In the genomic region with DNA sequence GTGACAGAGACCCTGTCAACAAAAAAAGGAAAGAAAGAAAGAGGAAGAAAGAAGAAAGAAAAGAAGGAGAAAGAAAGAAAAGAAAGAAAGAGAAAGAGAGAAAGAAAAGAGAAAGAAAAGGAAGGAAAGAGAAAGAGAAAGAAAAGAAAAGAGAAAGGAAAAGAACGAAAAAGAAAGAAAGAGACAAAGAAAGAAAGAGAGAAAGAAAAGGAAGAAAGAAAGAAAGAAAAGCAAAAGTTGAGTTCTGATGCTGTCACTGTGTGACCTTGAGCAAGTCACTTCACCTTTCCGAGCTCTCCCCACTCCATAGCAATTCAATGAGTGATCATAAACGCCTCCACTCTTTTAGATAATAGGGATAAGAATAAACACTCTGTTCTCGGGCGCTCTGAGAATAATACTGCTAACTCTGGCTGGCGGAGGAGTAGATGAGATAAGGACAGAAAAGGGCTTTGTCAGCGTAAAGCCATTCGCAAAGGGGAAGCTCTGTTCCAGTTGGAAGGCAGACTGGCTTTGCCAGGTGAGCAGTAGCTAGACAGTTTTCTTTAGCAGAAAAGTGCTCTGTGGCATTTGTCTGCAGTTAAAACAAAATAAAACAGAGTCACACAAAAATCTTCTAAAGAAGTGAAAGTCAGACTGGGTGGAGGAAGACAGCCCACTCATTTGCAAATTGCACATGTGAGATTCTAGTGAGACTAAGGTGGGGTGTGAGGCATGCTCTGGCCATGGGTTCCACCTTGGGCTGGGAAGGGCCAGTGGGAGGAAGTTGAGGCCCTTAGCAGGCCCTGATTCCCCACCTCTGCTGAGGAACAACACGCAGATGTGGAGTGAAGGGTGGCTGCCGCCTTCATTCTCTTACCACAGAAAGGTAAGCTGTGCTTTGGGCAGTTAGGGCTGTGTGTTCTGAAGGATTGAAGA, we compare ENCODE assay signal across 8 cellular contexts. TPM values are rescaled to one million over a fixed set of nuclear protein-coding genes. Genes with fewer than 3 reads are reported as not detected.
A peak's percentile ranks its signal among the peaks of the same experiment; 100 is the strongest.
DNase-seq lines count a peak whose midpoint lies in the region; ATAC-seq and TF ChIP-seq lines count a peak whose summit lies in the region.

No MANE protein-coding gene starts in this region.

- DNase-seq in GM19238 (ENCODE audit: insufficient read length, low spot score) (peak; percentile 29), LoVo (ENCODE audit: low spot score) (peak; percentile 67), brain microvascular endothelial cell (peak; percentile 52), HuH-7.5 (ENCODE audit: low spot score) (no peak), osteocyte (ENCODE audit: extremely low spot score, unreplicated experiment) (no peak), DMS 273 treated with DMSO at 0.1 percent for 48 hours (lab: John Stamatoyannopoulos, UW) (no peak)
- peak in 3 of 9 donors; percentile 14 to 25 (median 18) for DNase-seq in naive thymus-derived CD4-positive, alpha-beta T cell

- peak overlapping the region; percentile 72 to 87 (median 79) for H3K4me3 Mint-ChIP-seq in naive thymus-derived CD4-positive, alpha-beta T cell
- H3K4me3 Mint-ChIP-seq in osteocyte (ENCODE audit: unreplicated experiment): no peak overlapping the region

- H3K4me3 ChIP-seq in brain microvascular endothelial cell (ENCODE audit: low read depth, low read length): no peak overlapping the region
- H3K4me3 ChIP-seq in naive thymus-derived CD4-positive, alpha-beta T cell (ENCODE audit: low read length): peak overlapping the region; percentile 3

- CTCF ChIA-PET in naive thymus-derived CD4-positive, alpha-beta T cell (lab: Charles Lee): interaction anchor here (1.7 kb wide), 1 partner anchor 9 kb away, joined by 4 read pairs; no protein-coding TSS in a partner anchor

- H3K4me1 Mint-ChIP-seq in naive thymus-derived CD4-positive, alpha-beta T cell: peaks cover 16 to 26% (median 19%) of the 10 kb centered on the region in 7 donors
- H3K4me1 Mint-ChIP-seq in osteocyte (ENCODE audit: unreplicated experiment): peaks cover 26% of the 10 kb centered on the region

- H3K9me3 Mint-ChIP-seq in naive thymus-derived CD4-positive, alpha-beta T cell: no peaks in the 10 kb centered on the region
- no peaks in the 10 kb centered on the region for H3K9me3 Mint-ChIP-seq in osteocyte (ENCODE audit: unreplicated experiment)

- in situ Hi-C loops in brain microvascular endothelial cell (cut with HindIII; ENCODE audit: low pct_ligation_motif_present, low sequenced_read_pairs): no loop called here

- H3K36me3 ChIP-seq in brain microvascular endothelial cell (replicated peaks): no peaks in the 10 kb centered on the region
- H3K36me3 ChIP-seq in naive thymus-derived CD4-positive, alpha-beta T cell (ENCODE audit: control insufficient read depth in 2 of 3, insufficient read depth in 3 of 3, low read length in 3 of 3): no peaks in the 10 kb centered on the region

- TF ChIP-seq CTCF in brain microvascular endothelial cell (IDR thresholded peaks at IDR 0.05; ENCODE audit: low read depth, low read length, missing control alignments): no peak
- no peak for TF ChIP-seq CTCF in osteocyte (IDR thresholded peaks at IDR 0.05)

- intact Hi-C loops in naive thymus-derived CD4-positive, alpha-beta T cell (cut with micrococcal nuclease): loop anchor here in 1 of 2 donors (1.0 kb wide), 1 partner anchor 209 kb away; no protein-coding TSS in a partner anchor

- no peaks in the 10 kb centered on the region for H3K9me3 ChIP-seq in naive thymus-derived CD4-positive, alpha-beta T cell (ENCODE audit: control insufficient read depth in 2 of 3, low read length in 3 of 3)

- POLR2A ChIA-PET in naive thymus-derived CD4-positive, alpha-beta T cell (lab: Charles Lee): no interaction called here

- no peak overlapping the region for H3K27ac ChIP-seq in brain microvascular endothelial cell
- H3K27ac ChIP-seq in naive thymus-derived CD4-positive, alpha-beta T cell (ENCODE audit: low read depth, low read length): no peak overlapping the region

- peak overlapping the region; percentile 36 to 85 (median 72) for H3K27ac Mint-ChIP-seq in naive thymus-derived CD4-positive, alpha-beta T cell
- no peak overlapping the region for H3K27ac Mint-ChIP-seq in osteocyte (ENCODE audit: unreplicated experiment)

- H3K36me3 Mint-ChIP-seq in naive thymus-derived CD4-positive, alpha-beta T cell: no peaks in the 10 kb centered on the region
- no peaks in the 10 kb centered on the region for H3K36me3 Mint-ChIP-seq in osteocyte (ENCODE audit: unreplicated experiment)

- ATAC-seq in naive thymus-derived CD4-positive, alpha-beta T cell: peak; percentile 59
- no peak for ATAC-seq in HG03521 (IDR thresholded peaks at IDR 0.05; ENCODE audit: unreplicated experiment)

- no peaks in the 10 kb centered on the region for H3K27me3 Mint-ChIP-seq in naive thymus-derived CD4-positive, alpha-beta T cell
- H3K27me3 Mint-ChIP-seq in osteocyte (ENCODE audit: unreplicated experiment): no peaks in the 10 kb centered on the region

- H3K27me3 ChIP-seq in brain microvascular endothelial cell (replicated peaks): no peaks in the 10 kb centered on the region
- H3K27me3 ChIP-seq in naive thymus-derived CD4-positive, alpha-beta T cell (ENCODE audit: control insufficient read depth in 2 of 2, insufficient read depth in 2 of 2, low read length in 2 of 2): no peaks in the 10 kb centered on the region

- H3K4me1 ChIP-seq in naive thymus-derived CD4-positive, alpha-beta T cell (ENCODE audit: control insufficient read depth in 2 of 2, insufficient read depth in 2 of 2, low read length in 2 of 2): peaks cover 9 to 10% of the 10 kb centered on the region in 2 donors

RNA-seq across cellular contexts. Expression of gene FLNB, which starts 9.6 kb away (rescaled TPM):
- 10 to 100 TPM; 39.3 to 66.7 (median 64.9) TPM for total RNA-seq in naive thymus-derived CD4-positive, alpha-beta T cell
- polyA plus RNA-seq in naive thymus-derived CD4-positive, alpha-beta T cell: 10 to 100 TPM; 15.7 to 42.2 TPM
- total RNA-seq in osteocyte: 72.9 and 77.9 TPM in 2 replicates

Comparison
In these comparisons a context has a peak if more than half of its experiments do, and no peak if none do; other contexts are left out.
1. DNase-seq: peak in GM19238 (single experiment), LoVo (single experiment) and brain microvascular endothelial cell (single experiment); none in HuH-7.5 (single experiment), osteocyte (single experiment) and DMS 273 treated with DMSO at 0.1 percent for 48 hours (single experiment).